ENCODE assay signal across 15 cellular contexts in the genomic region with DNA sequence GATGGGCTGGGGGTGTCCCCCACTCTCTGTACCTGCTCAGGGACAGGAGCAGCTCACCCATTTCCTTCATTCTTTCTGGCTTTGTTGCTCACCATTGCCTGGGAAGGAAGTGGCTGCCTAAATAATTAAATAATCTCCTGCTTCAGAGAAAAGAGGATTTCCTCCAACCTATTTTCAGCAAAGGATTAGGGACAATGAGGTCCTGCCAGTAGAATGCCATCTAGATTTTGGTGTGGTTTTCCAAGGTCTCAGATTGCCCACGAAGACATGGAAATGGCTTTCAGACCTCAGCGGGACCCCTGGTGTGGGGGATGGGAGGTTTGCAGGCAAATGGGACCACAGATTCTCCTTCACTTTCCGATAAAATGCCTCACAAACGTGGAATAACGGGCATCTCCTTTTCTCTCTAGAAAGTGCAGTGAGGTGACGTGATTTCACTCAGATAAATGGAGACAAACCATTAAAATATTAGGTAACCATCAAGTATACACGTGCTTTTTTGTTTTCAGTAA. TPM values are rescaled to one million over a fixed set of nuclear protein-coding genes. Genes with fewer than 3 reads are reported as not detected.
DNase-seq lines count a peak whose midpoint lies in the region; ATAC-seq and TF ChIP-seq lines count a peak whose summit lies in the region.
"Had no signal": no experiment of that assay in that cellular context is flagged by ENCODE, and none has a peak within 500 bp of the region (broad histone marks: within the 10 kb centered on the region; RNA-seq: fewer than 3 reads in every experiment).

No MANE protein-coding gene starts in this region.

- no peaks in the 10 kb centered on the region for H3K27me3 Mint-ChIP-seq in natural killer cell treated with Interleukin-12 subunit alpha and Interleukin-12 subunit beta and Interleukin-15 and Interleukin-18, amount 100 ng/mL, for 72 hours
- H3K27me3 Mint-ChIP-seq in natural killer cell (ENCODE audit: low read depth in 2 of 2) (no peaks in the 10 kb centered on the region), endothelial cell (ENCODE audit: unreplicated experiment) (peaks cover 12% of the 10 kb centered on the region), nephron progenitor cell (ENCODE audit: low read depth, poor library complexity) (peaks cover 3% of the 10 kb centered on the region)
- H3K27me3 Mint-ChIP-seq: naive B cell had no signal

- no peak overlapping the region for H3K27ac Mint-ChIP-seq in natural killer cell treated with Interleukin-12 subunit alpha and Interleukin-12 subunit beta and Interleukin-15 and Interleukin-18, amount 100 ng/mL, for 72 hours
- H3K27ac Mint-ChIP-seq in natural killer cell (no peak overlapping the region), endothelial cell (ENCODE audit: unreplicated experiment) (peak overlapping the region; percentile 97), nephron progenitor cell (peak overlapping the region; percentile 66)
- H3K27ac Mint-ChIP-seq: activated T-helper 1 cell treated with anti-CD3 and anti-CD28 coated beads, Interleukin-12 subunit alpha, Interleukin-12 subunit beta, Interleukin-2, Interleukin-4 antibody, amounts not matched to agents 30 ng/mL and 10 ng/mL and 1 ng/mL, durations not matched to agents 14 hours and 24 hours and 36 hours; CD8-positive, alpha-beta T cell had no signal

- intact Hi-C loops in natural killer cell (cut with micrococcal nuclease), result no loop called here

- TF ChIP-seq CTCF in natural killer cell (IDR thresholded peaks at IDR 0.05) (no peak), endothelial cell (IDR thresholded peaks at IDR 0.05; ENCODE audit: unreplicated experiment) (no peak), nephron progenitor cell (IDR thresholded peaks at IDR 0.05) (no peak)

- no peaks in the 10 kb centered on the region for H3K36me3 Mint-ChIP-seq in natural killer cell treated with Interleukin-12 subunit alpha and Interleukin-12 subunit beta and Interleukin-15 and Interleukin-18, amount 100 ng/mL, for 72 hours
- H3K36me3 Mint-ChIP-seq in natural killer cell (no peaks in the 10 kb centered on the region), endothelial cell (ENCODE audit: low read depth, unreplicated experiment) (peaks cover 7% of the 10 kb centered on the region), nephron progenitor cell (ENCODE audit: low read depth) (peaks cover 74% of the 10 kb centered on the region)
- H3K36me3 Mint-ChIP-seq: naive B cell had no signal

- no peaks in the 10 kb centered on the region for H3K9me3 Mint-ChIP-seq in natural killer cell treated with Interleukin-12 subunit alpha and Interleukin-12 subunit beta and Interleukin-15 and Interleukin-18, amount 100 ng/mL, for 72 hours
- H3K9me3 Mint-ChIP-seq in natural killer cell (no peaks in the 10 kb centered on the region), endothelial cell (ENCODE audit: unreplicated experiment) (no peaks in the 10 kb centered on the region), nephron progenitor cell (no peaks in the 10 kb centered on the region)
- H3K9me3 Mint-ChIP-seq: activated T-helper 1 cell treated with anti-CD3 and anti-CD28 coated beads, Interleukin-12 subunit alpha, Interleukin-12 subunit beta, Interleukin-2, Interleukin-4 antibody, amounts not matched to agents 30 ng/mL and 10 ng/mL and 1 ng/mL, durations not matched to agents 14 hours and 24 hours and 36 hours; CD8-positive, alpha-beta T cell; naive B cell had no signal

- H3K4me1 Mint-ChIP-seq in natural killer cell treated with Interleukin-12 subunit alpha and Interleukin-12 subunit beta and Interleukin-15 and Interleukin-18, amount 100 ng/mL, for 72 hours (ENCODE audit: low read depth in 2 of 2), result peaks cover 5 to 33% of the 10 kb centered on the region in 2 donors
- peaks cover 39 to 52% of the 10 kb centered on the region in 2 donors for H3K4me1 Mint-ChIP-seq in natural killer cell
- H3K4me1 Mint-ChIP-seq in endothelial cell (ENCODE audit: unreplicated experiment), result peaks cover 86% of the 10 kb centered on the region
- peaks cover 74% of the 10 kb centered on the region for H3K4me1 Mint-ChIP-seq in nephron progenitor cell

- H3K4me3 Mint-ChIP-seq in natural killer cell treated with Interleukin-12 subunit alpha and Interleukin-12 subunit beta and Interleukin-15 and Interleukin-18, amount 100 ng/mL, for 72 hours, result no peak overlapping the region
- no peak overlapping the region for H3K4me3 Mint-ChIP-seq in natural killer cell
- H3K4me3 Mint-ChIP-seq in endothelial cell (ENCODE audit: unreplicated experiment), result peak overlapping the region; percentile 34
- no peak overlapping the region for H3K4me3 Mint-ChIP-seq in nephron progenitor cell
- H3K4me3 Mint-ChIP-seq: activated T-helper 1 cell treated with anti-CD3 and anti-CD28 coated beads, Interleukin-12 subunit alpha, Interleukin-12 subunit beta, Interleukin-2, Interleukin-4 antibody, amounts not matched to agents 30 ng/mL and 10 ng/mL and 1 ng/mL, durations not matched to agents 14 hours and 24 hours and 36 hours; CD8-positive, alpha-beta T cell had no signal

- DNase-seq in natural killer cell treated with Interleukin-12 subunit alpha and Interleukin-12 subunit beta and Interleukin-15 and Interleukin-18, amount 100 ng/mL, for 72 hours (ENCODE audit: low spot score), result peak; percentile 31
- DNase-seq in natural killer cell (no peak), endothelial cell (ENCODE audit: low spot score) (no peak), nephron progenitor cell (no peak), NCI-H1694 (lab: John Stamatoyannopoulos, UW) (no peak), 8988T (no peak), cerebellum (ENCODE audit: low spot score) (no peak)
- no peak for DNase-seq in activated CD8-positive, alpha-beta memory T cell treated with anti-CD3 and anti-CD28 coated beads, Interleukin-2, amount 50 U/mL, for 4 hours
- DNase-seq: activated CD4-positive, CD25-positive, alpha-beta regulatory T cell treated with anti-CD3 and anti-CD28 coated beads, Interleukin-2, amount 50 U/mL, for 72 hours; CD8-positive, alpha-beta T cell; naive B cell; NCI-H1930; small intestine; stimulated activated CD8-positive, alpha-beta memory T cell treated with anti-CD3 and anti-CD28 coated beads, Interleukin-4, amount 100 ng/mL, for 48 hours had no signal

- ATAC-seq in natural killer cell treated with Interleukin-12 subunit alpha and Interleukin-12 subunit beta and Interleukin-15 and Interleukin-18, amount 100 ng/mL, for 72 hours, result no peak
- no peak for ATAC-seq in natural killer cell
- ATAC-seq: CD8-positive, alpha-beta T cell had no signal

RNA-seq across cellular contexts. Expression of gene ATP11A, which starts 14.9 kb away (rescaled TPM):
- total RNA-seq in natural killer cell treated with Interleukin-12 subunit alpha and Interleukin-12 subunit beta and Interleukin-15 and Interleukin-18, amount 100 ng/mL, for 72 hours, result 10 to 100 TPM; 89.0 to 91.2 TPM
- total RNA-seq in natural killer cell (10 to 100 TPM; 47.1 to 68.6 (median 50.7) TPM), endothelial cell (ENCODE audit: unreplicated experiment) (211 TPM), cerebellum (15.3 TPM)

Comparison
In these comparisons a context has a peak if more than half of its experiments do, and no peak if none do; other contexts are left out.
1. H3K27ac Mint-ChIP-seq: peak in endothelial cell (single experiment) and nephron progenitor cell (single experiment); none in natural killer cell treated with Interleukin-12 subunit alpha and Interleukin-12 subunit beta and Interleukin-15 and Interleukin-18, amount 100 ng/mL, for 72 hours (0 of 2) and natural killer cell (0 of 2).